13 cellular contexts compared by ENCODE assay signal in genomic region chr19:19399733-19400438, GRCh38. TPM values are rescaled to one million over a fixed set of nuclear protein-coding genes. Genes with fewer than 3 reads are reported as not detected.
DNase-seq lines count a peak whose midpoint lies in the region; ATAC-seq and TF ChIP-seq lines count a peak whose summit lies in the region.
"Had no signal": no experiment of that assay in that cellular context is flagged by ENCODE, and none has a peak within 500 bp of the region (broad histone marks: within the 10 kb centered on the region; RNA-seq: fewer than 3 reads in every experiment).

No MANE protein-coding gene starts in this region.

- ATAC-seq in GM21529 (IDR thresholded peaks at IDR 0.05; ENCODE audit: unreplicated experiment) (no peak), foreskin keratinocyte (no peak)

- intact Hi-C loops in uterus (cut with DNase I; ENCODE audit: low total_unique reads) = no loop called here

- H3K4me3 ChIP-seq in CD8-positive, alpha-beta memory T cell (ENCODE audit: low read length) = no peak overlapping the region
- H3K4me3 ChIP-seq in brain microvascular endothelial cell (ENCODE audit: low read depth, low read length) = no peak overlapping the region
- H3K4me3 ChIP-seq in uterus = no peak overlapping the region
- H3K4me3 ChIP-seq: dorsolateral prefrontal cortex had no signal

- H3K4me1 ChIP-seq in CD8-positive, alpha-beta memory T cell (ENCODE audit: insufficient read depth, low read length) = peaks cover 21% of the 10 kb centered on the region
- H3K4me1 ChIP-seq in uterus (peaks cover 0 to 4% of the 10 kb centered on the region in 2 donors), foreskin keratinocyte (peaks cover 18% of the 10 kb centered on the region)

- H3K9me3 ChIP-seq in CD8-positive, alpha-beta memory T cell (ENCODE audit: low read length) = no peaks in the 10 kb centered on the region
- no peaks in the 10 kb centered on the region for H3K9me3 ChIP-seq in uterus

- H3K4me3 Mint-ChIP-seq in CD8-positive, alpha-beta memory T cell = peak overlapping the region in 1 of 7 donors; percentile 34
- peak overlapping the region; percentile 20 for H3K4me3 Mint-ChIP-seq in neural crest cell

- no peak for TF ChIP-seq RAD21 in Ishikawa (IDR thresholded peaks at IDR 0.05; ENCODE audit: low read depth)

- in situ Hi-C loops in brain microvascular endothelial cell (cut with HindIII; ENCODE audit: low pct_ligation_motif_present, low sequenced_read_pairs) = no loop called here

- H3K27ac ChIP-seq in CD8-positive, alpha-beta memory T cell (ENCODE audit: low read depth, low read length) = no peak overlapping the region
- H3K27ac ChIP-seq in brain microvascular endothelial cell (no peak overlapping the region), uterus (peak overlapping the region in 1 of 2 donors; percentile 9), foreskin keratinocyte (no peak overlapping the region)
- H3K27ac ChIP-seq: VCaP had no signal

- POLR2A ChIA-PET in CD8-positive, alpha-beta memory T cell (lab: Charles Lee) = no interaction called here

- H3K27me3 ChIP-seq in CD8-positive, alpha-beta memory T cell (ENCODE audit: insufficient read depth, low read length, poor library complexity, severe bottlenecking) = no peaks in the 10 kb centered on the region
- H3K27me3 ChIP-seq in brain microvascular endothelial cell (replicated peaks) = no peaks in the 10 kb centered on the region
- H3K27me3 ChIP-seq in uterus = no peaks in the 10 kb centered on the region
- no peaks in the 10 kb centered on the region for H3K27me3 ChIP-seq in foreskin keratinocyte
- H3K27me3 ChIP-seq: dorsolateral prefrontal cortex had no signal

- H3K36me3 ChIP-seq in CD8-positive, alpha-beta memory T cell (ENCODE audit: insufficient read depth, low read length) = no peaks in the 10 kb centered on the region
- no peaks in the 10 kb centered on the region for H3K36me3 ChIP-seq in brain microvascular endothelial cell (replicated peaks)
- H3K36me3 ChIP-seq in uterus = no peaks in the 10 kb centered on the region

- H3K4me1 Mint-ChIP-seq in CD8-positive, alpha-beta memory T cell = peaks cover 27 to 64% (median 43%) of the 10 kb centered on the region in 3 donors
- H3K4me1 Mint-ChIP-seq in neural crest cell = peaks cover 17% of the 10 kb centered on the region

- no peaks in the 10 kb centered on the region for H3K36me3 Mint-ChIP-seq in CD8-positive, alpha-beta memory T cell
- no peaks in the 10 kb centered on the region for H3K36me3 Mint-ChIP-seq in neural crest cell (ENCODE audit: low read depth)

- no peaks in the 10 kb centered on the region for H3K9me3 Mint-ChIP-seq in CD8-positive, alpha-beta memory T cell
- H3K9me3 Mint-ChIP-seq in neural crest cell = no peaks in the 10 kb centered on the region

- CTCF ChIA-PET in CD8-positive, alpha-beta memory T cell (lab: Charles Lee) = no interaction called here

- TF ChIP-seq POLR2A in uterus (IDR thresholded peaks at IDR 0.05) = no peak

- H3K27me3 Mint-ChIP-seq in CD8-positive, alpha-beta memory T cell = no peaks in the 10 kb centered on the region
- peaks cover 2% of the 10 kb centered on the region for H3K27me3 Mint-ChIP-seq in neural crest cell (ENCODE audit: low read depth)
- H3K27me3 Mint-ChIP-seq: progenitor cell of endocrine pancreas had no signal

- DNase-seq in CD8-positive, alpha-beta memory T cell = peak in 1 of 5 donors; percentile 2
- peak; percentile 17 for DNase-seq in brain microvascular endothelial cell
- no peak for DNase-seq in neural crest cell (ENCODE audit: low read depth, low spot score)
- no peak for DNase-seq in uterus
- no peak for DNase-seq in foreskin keratinocyte
- DNase-seq in HPDE6-E6E7 (ENCODE audit: extremely low spot score) = no peak
- DNase-seq: activated gamma-delta T cell, dorsolateral prefrontal cortex, MV-4-11 had no signal

- TF ChIP-seq EP300 in Ishikawa (IDR thresholded peaks at IDR 0.05; ENCODE audit: borderline replicate concordance) = no peak

- TF ChIP-seq CTCF in brain microvascular endothelial cell (IDR thresholded peaks at IDR 0.05; ENCODE audit: low read depth, low read length, missing control alignments) = no peak
- no peak for TF ChIP-seq CTCF in neural crest cell (conservative IDR thresholded peaks at IDR 0.05)
- TF ChIP-seq CTCF in uterus (IDR thresholded peaks at IDR 0.05) = no peak
- TF ChIP-seq CTCF in foreskin keratinocyte (conservative IDR thresholded peaks at IDR 0.05) = no peak

- peak overlapping the region in 7 of 8 donors; percentile 36 to 84 (median 45) for H3K27ac Mint-ChIP-seq in CD8-positive, alpha-beta memory T cell
- H3K27ac Mint-ChIP-seq in neural crest cell (ENCODE audit: unreplicated experiment) = no peak overlapping the region
- H3K27ac Mint-ChIP-seq: progenitor cell of endocrine pancreas had no signal

TF ChIP-seq in Ishikawa, 13 proteins besides CTCF, POLR2A, EP300 and RAD21:
- TF ChIP-seq TCF12 (IDR thresholded peaks at IDR 0.05; ENCODE audit: low read depth) = no peak
- TF ChIP-seq EGR1 (IDR thresholded peaks at IDR 0.05) = no peak
- TF ChIP-seq REST (IDR thresholded peaks at IDR 0.05; ENCODE audit: low read depth) = no peak
- TF ChIP-seq USF1 (IDR thresholded peaks at IDR 0.05) = peak; percentile 22; the same call in 1 of the 2 replicates
- no peak for TF ChIP-seq CEBPB (IDR thresholded peaks at IDR 0.05)
- no peak for TF ChIP-seq TAF1 (IDR thresholded peaks at IDR 0.05; ENCODE audit: low read depth)

RNA-seq across cellular contexts. Expression of gene GATAD2A, which starts 5.6 kb away (rescaled TPM):
- total RNA-seq in CD8-positive, alpha-beta memory T cell = 100 to 1,000 TPM; 176 to 182 TPM
- 46.9 TPM for polyA plus RNA-seq in CD8-positive, alpha-beta memory T cell
- total RNA-seq in neural crest cell (150 and 158 TPM in 2 replicates), uterus (10 to 100 TPM in 3 of 4 donors, 1 to 10 TPM in 1; 9.7 to 65.1 (median 22.3) TPM), foreskin keratinocyte (67.7 and 80.2 TPM in 2 replicates)
- polyA plus RNA-seq in foreskin keratinocyte = 23.9 and 25.9 TPM in 2 replicates
